ENCODE assay signal across 9 cellular contexts in the genomic region with DNA sequence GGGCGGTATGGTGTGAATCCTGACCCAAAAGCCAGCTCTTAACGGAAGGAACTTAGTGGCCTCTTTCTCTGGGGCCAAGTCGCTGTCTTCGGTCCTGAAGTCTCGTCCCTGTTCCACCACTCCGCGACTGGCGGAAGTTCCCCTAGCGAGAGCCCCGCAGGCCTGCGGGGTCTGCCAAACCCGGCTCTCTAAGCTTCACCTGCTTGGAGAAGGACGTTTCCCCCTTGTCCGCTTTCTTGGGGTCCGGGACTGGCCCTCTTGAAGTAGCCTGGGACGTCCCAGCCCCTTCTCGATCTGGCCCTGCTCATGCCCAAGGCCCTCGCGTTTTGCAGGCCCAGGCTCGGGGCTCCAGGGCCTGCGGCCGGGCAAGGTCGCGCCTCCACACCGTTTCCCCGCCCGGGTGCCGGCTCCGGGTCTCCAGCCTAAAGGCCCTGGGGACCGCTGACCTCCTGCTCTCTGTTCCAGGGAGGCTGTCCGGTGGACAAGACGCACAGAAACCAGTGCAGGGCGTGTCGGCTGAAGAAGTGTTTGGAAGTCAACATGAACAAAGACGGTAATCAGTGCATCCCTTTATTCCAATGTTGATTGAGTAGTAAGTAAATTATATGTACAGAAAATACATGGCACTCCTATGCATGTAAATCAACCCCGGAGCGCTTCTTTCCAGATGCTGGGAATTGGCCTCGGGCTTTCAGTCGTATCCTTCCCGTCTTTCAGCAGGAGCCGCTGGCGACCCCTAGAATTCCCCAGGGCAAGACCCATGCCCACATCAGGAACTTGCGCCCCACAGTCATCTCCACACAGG. TPM values are rescaled to one million over a fixed set of nuclear protein-coding genes. Genes with fewer than 3 reads are reported as not detected.
DNase-seq lines count a peak whose midpoint lies in the region; ATAC-seq, FAIRE-seq and TF ChIP-seq lines count a peak whose summit lies in the region.
"Had no signal": no experiment of that assay in that cellular context is flagged by ENCODE, and none has a peak within 500 bp of the region (broad histone marks: within the 10 kb centered on the region; RNA-seq: fewer than 3 reads in every experiment).

No MANE protein-coding gene starts in this region.

- H3K9me3 ChIP-seq in IMR-90 (ENCODE audit: control insufficient read depth, insufficient read depth, low read length) (peaks cover 15% of the 10 kb centered on the region), small intestine (ENCODE audit: control insufficient read depth, low read depth) (no peaks in the 10 kb centered on the region)

- H3K23ac ChIP-seq in IMR-90 (ENCODE audit: low read depth, low read length) = no peak overlapping the region

- ATAC-seq in IMR-90 (ENCODE audit: low read depth) = peak; percentile 88
- ATAC-seq in HG03139 (IDR thresholded peaks at IDR 0.05; ENCODE audit: unreplicated experiment) = no peak

- no peak overlapping the region for H3K27ac ChIP-seq in IMR-90 (ENCODE audit: insufficient read depth, low read length)
- H3K27ac ChIP-seq in brain microvascular endothelial cell = no peak overlapping the region
- H3K27ac ChIP-seq in small intestine (ENCODE audit: low read depth in 1 of 2, low read length in 1 of 2) = no peak overlapping the region
- H3K27ac ChIP-seq: stomach had no signal

- CTCF ChIA-PET in IMR-90 (lab: Yijun Ruan, JAX) = no interaction called here

- BruUV-seq in IMR-90 (replicated peaks; lab: Mats Ljungman, UMichigan) = no TSS peak

- no peak overlapping the region for H3K4ac ChIP-seq in IMR-90 (ENCODE audit: low read depth, low read length)

- no peak overlapping the region for H3K14ac ChIP-seq in IMR-90 (replicated peaks; ENCODE audit: low read depth, low read length)

- no peak overlapping the region for H4K91ac ChIP-seq in IMR-90 (ENCODE audit: insufficient read depth, low read depth, low read length)

- no peak overlapping the region for H2BK20ac ChIP-seq in IMR-90 (ENCODE audit: low read depth, low read length)

- no peak overlapping the region for H3K9ac ChIP-seq in IMR-90 (ENCODE audit: low read depth, low read length)

- no peaks in the 10 kb centered on the region for H4K20me1 ChIP-seq in IMR-90 (ENCODE audit: insufficient read depth, low read length)

- no peak overlapping the region for H3K4me2 ChIP-seq in IMR-90 (ENCODE audit: low read depth, low read length)

- no peak overlapping the region for H4K8ac ChIP-seq in IMR-90 (ENCODE audit: low read depth in 2 of 2, low read length in 2 of 2)

- H3K79me1 ChIP-seq in IMR-90 (ENCODE audit: low read depth in 1 of 2, low read length in 2 of 2) = no peaks in the 10 kb centered on the region

- intact Hi-C loops in IMR-90 (cut with micrococcal nuclease) = no loop called here

- H3K4me1 ChIP-seq in IMR-90 (ENCODE audit: control insufficient read depth, insufficient read depth, low read length) (no peaks in the 10 kb centered on the region), small intestine (ENCODE audit: control insufficient read depth in 2 of 2, insufficient read depth in 1 of 2, low read depth in 1 of 2, low read length in 1 of 2) (no peaks in the 10 kb centered on the region)

- H3K56ac ChIP-seq in IMR-90 (ENCODE audit: extremely low read depth, insufficient read depth, low read length) = no peak overlapping the region

- peak; percentile 47 for DNase-seq in CD1c-positive myeloid dendritic cell (ENCODE audit: extremely low spot score)
- DNase-seq in IMR-90 = peak; percentile 44
- peak; percentile 24 for DNase-seq in brain microvascular endothelial cell
- DNase-seq in lung microvascular endothelial cell (ENCODE audit: low read depth in 2 of 2) = peak; percentile 35 to 41
- no peak for DNase-seq in small intestine
- no peak for DNase-seq in NCI-H2171 treated with DMSO at 0.1 percent for 48 hours (lab: John Stamatoyannopoulos, UW)
- no peak for DNase-seq in cerebellar nuclear complex (lab: John Stamatoyannopoulos, UW)
- DNase-seq: stomach had no signal

- no peak for TF ChIP-seq RAD21 in IMR-90 (IDR thresholded peaks at IDR 0.05; ENCODE audit: low read length)

- no peaks in the 10 kb centered on the region for H3K9me1 ChIP-seq in IMR-90 (ENCODE audit: insufficient read depth, low read length)

- TF ChIP-seq POLR2A in IMR-90 (IDR thresholded peaks at IDR 0.05; ENCODE audit: low read depth, low read length) = no peak

- no peak for FAIRE-seq in small intestine (lab: Jason Lieb, UNC)

- H2BK5ac ChIP-seq in IMR-90 (ENCODE audit: low read depth, low read length, poor library complexity, severe bottlenecking) = no peak overlapping the region

- no peak overlapping the region for H4K5ac ChIP-seq in IMR-90 (ENCODE audit: low read depth, low read length)

- H3K4me3 ChIP-seq in IMR-90 (ENCODE audit: insufficient read depth, low read depth, low read length) = no peak overlapping the region
- H3K4me3 ChIP-seq in brain microvascular endothelial cell (ENCODE audit: low read depth, low read length) = no peak overlapping the region
- H3K4me3 ChIP-seq in small intestine (ENCODE audit: low read depth in 1 of 2, low read length in 2 of 2) = no peak overlapping the region

- in situ Hi-C loops in IMR-90 (cut with MboI; ENCODE audit: low sequenced_read_pairs) = no loop called here
- in situ Hi-C loops in brain microvascular endothelial cell (cut with HindIII; ENCODE audit: low pct_ligation_motif_present, low sequenced_read_pairs) = no loop called here

- TF ChIP-seq CTCF in IMR-90 (conservative IDR thresholded peaks at IDR 0.05; ENCODE audit: low read depth, low read length) = no peak
- TF ChIP-seq CTCF in brain microvascular endothelial cell (IDR thresholded peaks at IDR 0.05; ENCODE audit: low read depth, low read length, missing control alignments) = no peak

- H2AK9ac ChIP-seq in IMR-90 (replicated peaks; ENCODE audit: low read depth, low read length, poor library complexity) = no peak overlapping the region

- H3K36me3 ChIP-seq in IMR-90 (ENCODE audit: control insufficient read depth, insufficient read depth, low read length) = no peaks in the 10 kb centered on the region
- no peaks in the 10 kb centered on the region for H3K36me3 ChIP-seq in brain microvascular endothelial cell (replicated peaks)
- H3K36me3 ChIP-seq in small intestine (ENCODE audit: control insufficient read depth in 2 of 2, insufficient read depth in 2 of 2, low read length in 2 of 2) = no peaks in the 10 kb centered on the region
- H3K36me3 ChIP-seq: stomach had no signal

- H2AK5ac ChIP-seq in IMR-90 (ENCODE audit: low read depth, low read length) = no peak overlapping the region

- no peak overlapping the region for H2BK120ac ChIP-seq in IMR-90 (ENCODE audit: low read depth, low read length)

- H2AFZ ChIP-seq in IMR-90 (replicated peaks; ENCODE audit: low read length, poor library complexity) = no peak overlapping the region

- POLR2A ChIA-PET in IMR-90 (lab: Charles Lee; ENCODE audit: unreplicated experiment) = no interaction called here

- WGBS in IMR-90 (ENCODE audit: extremely low coverage in 2 of 2, insufficient read length in 1 of 2), 2 experiments = 5% methylated on average over 19 of the region's 43 CpGs; no CpG with 5 or more reads in 1 of the 2 experiments
- 10 to 27% (median 21%) methylated on average over 43 of the region's 43 CpGs for WGBS in small intestine, 3 donors

- H3K18ac ChIP-seq in IMR-90 (ENCODE audit: low read depth, low read length) = no peak overlapping the region

- H3K27me3 ChIP-seq in IMR-90 (ENCODE audit: control insufficient read depth, insufficient read depth, low read length) = peaks cover 76% of the 10 kb centered on the region
- H3K27me3 ChIP-seq in brain microvascular endothelial cell (replicated peaks) = peaks cover 90% of the 10 kb centered on the region
- peaks cover 9 to 63% of the 10 kb centered on the region in 2 donors for H3K27me3 ChIP-seq in small intestine (ENCODE audit: control insufficient read depth in 2 of 2, insufficient read depth in 2 of 2, low read length in 2 of 2)

- H2BK15ac ChIP-seq in IMR-90 (ENCODE audit: low read depth, low read length) = no peak overlapping the region

- dilution Hi-C loops in IMR-90 (cut with HindIII; ENCODE audit: low sequenced_read_pairs, unreplicated experiment) = no loop called here

TF ChIP-seq in IMR-90, 13 proteins besides CTCF, POLR2A, EP300 and RAD21 (continues in another document):
- TF ChIP-seq CEBPB (IDR thresholded peaks at IDR 0.05; ENCODE audit: low read depth, low read length) (no peak), RCOR1 (IDR thresholded peaks at IDR 0.05; ENCODE audit: insufficient replicate concordance, low read length) (no peak), FOS (IDR thresholded peaks at IDR 0.05; ENCODE audit: low read depth, low read length) (no peak), RFX5 (IDR thresholded peaks at IDR 0.05; ENCODE audit: low read depth, low read length) (no peak), MXI1 (IDR thresholded peaks at IDR 0.05; ENCODE audit: borderline replicate concordance, low read depth, low read length) (no peak), NFE2L2 (IDR thresholded peaks at IDR 0.05; ENCODE audit: low read depth, low read length) (no peak), MAZ (IDR thresholded peaks at IDR 0.05; ENCODE audit: borderline replicate concordance, low read depth, low read length) (no peak), BHLHE40 (IDR thresholded peaks at IDR 0.05; ENCODE audit: low read depth, low read length) (no peak), CHD1 (IDR thresholded peaks at IDR 0.05; ENCODE audit: low read depth, low read length) (no peak), SMC3 (IDR thresholded peaks at IDR 0.05; ENCODE audit: low read depth, low read length) (no peak), MAFK (IDR thresholded peaks at IDR 0.05; ENCODE audit: low read depth, low read length) (no peak)
- TF ChIP-seq, protein P1, sequence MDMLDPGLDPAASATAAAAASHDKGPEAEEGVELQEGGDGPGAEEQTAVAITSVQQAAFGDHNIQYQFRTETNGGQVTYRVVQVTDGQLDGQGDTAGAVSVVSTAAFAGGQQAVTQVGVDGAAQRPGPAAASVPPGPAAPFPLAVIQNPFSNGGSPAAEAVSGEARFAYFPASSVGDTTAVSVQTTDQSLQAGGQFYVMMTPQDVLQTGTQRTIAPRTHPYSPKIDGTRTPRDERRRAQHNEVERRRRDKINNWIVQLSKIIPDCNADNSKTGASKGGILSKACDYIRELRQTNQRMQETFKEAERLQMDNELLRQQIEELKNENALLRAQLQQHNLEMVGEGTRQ (IDR thresholded peaks at IDR 0.05; ENCODE audit: low read depth, low read length) = no peak

RNA-seq across cellular contexts. Expression of a gene that starts 8.8 kb away (rescaled TPM):
- total RNA-seq in IMR-90 (2012; rRNA removed) (not detected in 2 replicates), lung microvascular endothelial cell (not detected in 2 replicates)
- polyA plus RNA-seq in IMR-90 (2012; rRNA removed) (not detected in 2 replicates), small intestine (not detected)
- polyA plus RNA-seq in IMR-90 (2012; cell fraction: cytosol; rRNA removed) = not detected in 2 replicates
- polyA plus RNA-seq in IMR-90 (2012; cell fraction: nucleus; rRNA removed; ENCODE audit: low replicate concordance) = not detected in 2 replicates
- total RNA-seq: stomach had no signal
- polyA plus RNA-seq: stomach had no signal

Comparison
In these comparisons a context has a peak if more than half of its experiments do, and no peak if none do; other contexts are left out.
1. DNase-seq: peak in CD1c-positive myeloid dendritic cell (single experiment), IMR-90 (single experiment), brain microvascular endothelial cell (single experiment) and lung microvascular endothelial cell (2 of 2); none in small intestine (single experiment), NCI-H2171 treated with DMSO at 0.1 percent for 48 hours (single experiment) and cerebellar nuclear complex (0 of 2).